1 cellular context compared by ENCODE assay signal in the genomic region with DNA sequence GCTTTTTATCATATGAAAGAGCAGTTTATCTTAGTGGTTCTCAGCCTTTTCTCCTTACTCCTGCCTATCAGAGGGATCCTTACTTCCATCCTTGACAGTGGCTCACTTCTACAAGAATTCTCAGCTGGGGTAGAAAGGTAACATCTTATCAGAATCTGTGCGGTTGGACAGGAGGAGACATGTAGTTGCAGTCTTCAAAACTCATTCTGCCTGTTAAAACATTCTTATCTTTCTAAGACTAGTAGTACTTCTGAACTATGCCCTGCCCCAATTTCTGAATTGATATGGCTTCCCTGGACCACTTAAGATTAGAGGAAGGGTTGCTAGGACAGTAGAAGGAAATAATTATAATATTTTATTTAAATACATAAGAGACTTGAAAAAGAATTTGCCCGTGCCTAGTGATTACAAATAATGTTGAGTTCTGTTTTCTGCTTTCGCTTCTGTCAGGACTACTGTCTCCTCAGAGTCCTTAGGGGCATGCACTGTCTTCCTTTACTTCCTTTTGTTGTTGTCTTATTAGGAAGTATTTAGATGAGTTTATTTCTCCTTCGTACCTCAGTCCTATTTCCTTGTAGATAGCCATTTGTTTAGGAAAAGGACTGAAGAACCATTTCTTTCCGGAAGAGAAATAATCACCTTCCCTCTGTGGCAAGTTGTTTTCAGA.
A peak's percentile ranks its signal among the peaks of the same experiment; 100 is the strongest.
TF ChIP-seq lines count a peak whose summit lies in the region.

No MANE protein-coding gene starts in this region.

TF ChIP-seq in K562, 482 proteins besides CTCF, POLR2A, EP300 and RAD21 (continues in another document):
- peak; percentile 74 for TF ChIP-seq NCOR1 (IDR thresholded peaks at IDR 0.05)
- TF ChIP-seq ZNF41 (CRISPR knock-in tag; conservative IDR thresholded peaks at IDR 0.05): no peak
- peak; percentile 81; the same call in 1 of the 2 replicates for TF ChIP-seq CTBP1 (IDR thresholded peaks at IDR 0.05; ENCODE audit: borderline replicate concordance)
- TF ChIP-seq, protein P1, sequence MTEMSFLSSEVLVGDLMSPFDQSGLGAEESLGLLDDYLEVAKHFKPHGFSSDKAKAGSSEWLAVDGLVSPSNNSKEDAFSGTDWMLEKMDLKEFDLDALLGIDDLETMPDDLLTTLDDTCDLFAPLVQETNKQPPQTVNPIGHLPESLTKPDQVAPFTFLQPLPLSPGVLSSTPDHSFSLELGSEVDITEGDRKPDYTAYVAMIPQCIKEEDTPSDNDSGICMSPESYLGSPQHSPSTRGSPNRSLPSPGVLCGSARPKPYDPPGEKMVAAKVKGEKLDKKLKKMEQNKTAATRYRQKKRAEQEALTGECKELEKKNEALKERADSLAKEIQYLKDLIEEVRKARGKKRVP (CRISPR knock-in tag; IDR thresholded peaks at IDR 0.05): no peak
- TF ChIP-seq HDAC1 (IDR thresholded peaks at IDR 0.05): peak in 1 of 2 experiments; percentile 66; a peak in 2 of 4 replicates
- TF ChIP-seq, protein P2, sequence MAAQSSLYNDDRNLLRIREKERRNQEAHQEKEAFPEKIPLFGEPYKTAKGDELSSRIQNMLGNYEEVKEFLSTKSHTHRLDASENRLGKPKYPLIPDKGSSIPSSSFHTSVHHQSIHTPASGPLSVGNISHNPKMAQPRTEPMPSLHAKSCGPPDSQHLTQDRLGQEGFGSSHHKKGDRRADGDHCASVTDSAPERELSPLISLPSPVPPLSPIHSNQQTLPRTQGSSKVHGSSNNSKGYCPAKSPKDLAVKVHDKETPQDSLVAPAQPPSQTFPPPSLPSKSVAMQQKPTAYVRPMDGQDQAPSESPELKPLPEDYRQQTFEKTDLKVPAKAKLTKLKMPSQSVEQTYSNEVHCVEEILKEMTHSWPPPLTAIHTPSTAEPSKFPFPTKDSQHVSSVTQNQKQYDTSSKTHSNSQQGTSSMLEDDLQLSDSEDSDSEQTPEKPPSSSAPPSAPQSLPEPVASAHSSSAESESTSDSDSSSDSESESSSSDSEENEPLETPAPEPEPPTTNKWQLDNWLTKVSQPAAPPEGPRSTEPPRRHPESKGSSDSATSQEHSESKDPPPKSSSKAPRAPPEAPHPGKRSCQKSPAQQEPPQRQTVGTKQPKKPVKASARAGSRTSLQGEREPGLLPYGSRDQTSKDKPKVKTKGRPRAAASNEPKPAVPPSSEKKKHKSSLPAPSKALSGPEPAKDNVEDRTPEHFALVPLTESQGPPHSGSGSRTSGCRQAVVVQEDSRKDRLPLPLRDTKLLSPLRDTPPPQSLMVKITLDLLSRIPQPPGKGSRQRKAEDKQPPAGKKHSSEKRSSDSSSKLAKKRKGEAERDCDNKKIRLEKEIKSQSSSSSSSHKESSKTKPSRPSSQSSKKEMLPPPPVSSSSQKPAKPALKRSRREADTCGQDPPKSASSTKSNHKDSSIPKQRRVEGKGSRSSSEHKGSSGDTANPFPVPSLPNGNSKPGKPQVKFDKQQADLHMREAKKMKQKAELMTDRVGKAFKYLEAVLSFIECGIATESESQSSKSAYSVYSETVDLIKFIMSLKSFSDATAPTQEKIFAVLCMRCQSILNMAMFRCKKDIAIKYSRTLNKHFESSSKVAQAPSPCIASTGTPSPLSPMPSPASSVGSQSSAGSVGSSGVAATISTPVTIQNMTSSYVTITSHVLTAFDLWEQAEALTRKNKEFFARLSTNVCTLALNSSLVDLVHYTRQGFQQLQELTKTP (IDR thresholded peaks at IDR 0.05; ENCODE audit: low read depth in 1 of 2, partially characterized antibody in 2 of 2): peak in 1 of 2 experiments; percentile 9
- TF ChIP-seq CXXC5 (CRISPR knock-in tag; IDR thresholded peaks at IDR 0.05): peak; percentile 42
- peak; percentile 38; the same call in 1 of the 2 replicates for TF ChIP-seq FOXM1 (IDR thresholded peaks at IDR 0.05; ENCODE audit: low read depth)
- no peak for TF ChIP-seq FOXM1 (CRISPR knock-in tag; IDR thresholded peaks at IDR 0.05; ENCODE audit: low read depth)
- peak; percentile 90 for TF ChIP-seq CBFA2T3 (IDR thresholded peaks at IDR 0.05)
- TF ChIP-seq, protein P3, sequence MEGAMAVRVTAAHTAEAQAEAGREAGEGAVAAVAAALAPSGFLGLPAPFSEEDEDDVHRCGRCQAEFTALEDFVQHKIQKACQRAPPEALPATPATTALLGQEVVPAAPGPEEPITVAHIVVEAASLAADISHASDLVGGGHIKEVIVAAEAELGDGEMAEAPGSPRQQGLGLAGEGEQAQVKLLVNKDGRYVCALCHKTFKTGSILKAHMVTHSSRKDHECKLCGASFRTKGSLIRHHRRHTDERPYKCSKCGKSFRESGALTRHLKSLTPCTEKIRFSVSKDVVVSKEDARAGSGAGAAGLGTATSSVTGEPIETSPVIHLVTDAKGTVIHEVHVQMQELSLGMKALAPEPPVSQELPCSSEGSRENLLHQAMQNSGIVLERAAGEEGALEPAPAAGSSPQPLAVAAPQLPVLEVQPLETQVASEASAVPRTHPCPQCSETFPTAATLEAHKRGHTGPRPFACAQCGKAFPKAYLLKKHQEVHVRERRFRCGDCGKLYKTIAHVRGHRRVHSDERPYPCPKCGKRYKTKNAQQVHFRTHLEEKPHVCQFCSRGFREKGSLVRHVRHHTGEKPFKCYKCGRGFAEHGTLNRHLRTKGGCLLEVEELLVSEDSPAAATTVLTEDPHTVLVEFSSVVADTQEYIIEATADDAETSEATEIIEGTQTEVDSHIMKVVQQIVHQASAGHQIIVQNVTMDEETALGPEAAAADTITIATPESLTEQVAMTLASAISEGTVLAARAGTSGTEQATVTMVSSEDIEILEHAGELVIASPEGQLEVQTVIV (CRISPR knock-in tag; IDR thresholded peaks at IDR 0.05; ENCODE audit: borderline replicate concordance): no peak
- TF ChIP-seq KLF16 (IDR thresholded peaks at IDR 0.05): peak; percentile 45; the same call in 1 of the 2 replicates
- TF ChIP-seq GATAD2B (IDR thresholded peaks at IDR 0.05; ENCODE audit: borderline replicate concordance): peak; percentile 31; the same call in 1 of the 2 replicates
- peak; percentile 87 for TF ChIP-seq KDM1A (IDR thresholded peaks at IDR 0.05)
- peak; percentile 66 for TF ChIP-seq TAL1 (IDR thresholded peaks at IDR 0.05)
- TF ChIP-seq HMGN3 (IDR thresholded peaks at IDR 0.05; ENCODE audit: borderline replicate concordance, extremely low read depth, insufficient read length, low read depth, low read length): peak; percentile 74
- TF ChIP-seq ARID1B (IDR thresholded peaks at IDR 0.05): peak; percentile 81
- TF ChIP-seq, protein P4, sequence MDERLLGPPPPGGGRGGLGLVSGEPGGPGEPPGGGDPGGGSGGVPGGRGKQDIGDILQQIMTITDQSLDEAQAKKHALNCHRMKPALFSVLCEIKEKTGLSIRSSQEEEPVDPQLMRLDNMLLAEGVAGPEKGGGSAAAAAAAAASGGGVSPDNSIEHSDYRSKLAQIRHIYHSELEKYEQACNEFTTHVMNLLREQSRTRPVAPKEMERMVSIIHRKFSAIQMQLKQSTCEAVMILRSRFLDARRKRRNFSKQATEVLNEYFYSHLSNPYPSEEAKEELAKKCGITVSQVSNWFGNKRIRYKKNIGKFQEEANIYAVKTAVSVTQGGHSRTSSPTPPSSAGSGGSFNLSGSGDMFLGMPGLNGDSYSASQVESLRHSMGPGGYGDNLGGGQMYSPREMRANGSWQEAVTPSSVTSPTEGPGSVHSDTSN (CRISPR knock-in tag; IDR thresholded peaks at IDR 0.05; ENCODE audit: low read depth): no peak
- TF ChIP-seq, protein P4 (tag; conservative IDR thresholded peaks at IDR 0.05; ENCODE audit: low read depth): peak; percentile 28; the same call in 1 of the 2 replicates
- no peak for TF ChIP-seq MBD2 (IDR thresholded peaks at IDR 0.05; ENCODE audit: borderline replicate concordance, low read depth)
- TF ChIP-seq, protein P5, sequence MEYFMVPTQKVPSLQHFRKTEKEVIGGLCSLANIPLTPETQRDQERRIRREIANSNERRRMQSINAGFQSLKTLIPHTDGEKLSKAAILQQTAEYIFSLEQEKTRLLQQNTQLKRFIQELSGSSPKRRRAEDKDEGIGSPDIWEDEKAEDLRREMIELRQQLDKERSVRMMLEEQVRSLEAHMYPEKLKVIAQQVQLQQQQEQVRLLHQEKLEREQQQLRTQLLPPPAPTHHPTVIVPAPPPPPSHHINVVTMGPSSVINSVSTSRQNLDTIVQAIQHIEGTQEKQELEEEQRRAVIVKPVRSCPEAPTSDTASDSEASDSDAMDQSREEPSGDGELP (CRISPR knock-in tag; IDR thresholded peaks at IDR 0.05; ENCODE audit: borderline replicate concordance): peak; percentile 53; the same call in 1 of the 2 replicates
- TF ChIP-seq JUND (IDR thresholded peaks at IDR 0.05; ENCODE audit: borderline replicate concordance, low read depth, low read length): peak; percentile 35; the same call in 1 of the 2 replicates
- no peak; the same call in 2 of the 3 replicates for TF ChIP-seq JUND (tag; IDR thresholded peaks at IDR 0.05; ENCODE audit: borderline replicate concordance, low read depth, low read length)
- TF ChIP-seq CCNT2 (IDR thresholded peaks at IDR 0.05; ENCODE audit: borderline replicate concordance, extremely low read depth, insufficient read length, low read depth, low read length): peak; percentile 51
- no peak for TF ChIP-seq MCM2 (IDR thresholded peaks at IDR 0.05; ENCODE audit: low read depth)
- TF ChIP-seq CHCHD3 (CRISPR knock-in tag; IDR thresholded peaks at IDR 0.05): no peak
- peak; percentile 42; the same call in 1 of the 2 replicates for TF ChIP-seq ESRRA (IDR thresholded peaks at IDR 0.05; ENCODE audit: borderline replicate concordance, low read depth)
- no peak for TF ChIP-seq ZNF766 (CRISPR knock-in tag; conservative IDR thresholded peaks at IDR 0.05)
- TF ChIP-seq TEAD1 (CRISPR knock-in tag; IDR thresholded peaks at IDR 0.05): 0 out of 4 replicates have a peak, but pooled peaks have one; percentile 35 to 53
- TF ChIP-seq SMARCA4 (IDR thresholded peaks at IDR 0.05): peak; percentile 64; the same call in 1 of the 2 replicates
- TF ChIP-seq, protein P6, sequence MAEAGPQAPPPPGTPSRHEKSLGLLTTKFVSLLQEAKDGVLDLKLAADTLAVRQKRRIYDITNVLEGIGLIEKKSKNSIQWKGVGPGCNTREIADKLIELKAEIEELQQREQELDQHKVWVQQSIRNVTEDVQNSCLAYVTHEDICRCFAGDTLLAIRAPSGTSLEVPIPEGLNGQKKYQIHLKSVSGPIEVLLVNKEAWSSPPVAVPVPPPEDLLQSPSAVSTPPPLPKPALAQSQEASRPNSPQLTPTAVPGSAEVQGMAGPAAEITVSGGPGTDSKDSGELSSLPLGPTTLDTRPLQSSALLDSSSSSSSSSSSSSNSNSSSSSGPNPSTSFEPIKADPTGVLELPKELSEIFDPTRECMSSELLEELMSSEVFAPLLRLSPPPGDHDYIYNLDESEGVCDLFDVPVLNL (CRISPR knock-in tag; IDR thresholded peaks at IDR 0.05; ENCODE audit: low read depth): no peak
- TF ChIP-seq, protein P7, sequence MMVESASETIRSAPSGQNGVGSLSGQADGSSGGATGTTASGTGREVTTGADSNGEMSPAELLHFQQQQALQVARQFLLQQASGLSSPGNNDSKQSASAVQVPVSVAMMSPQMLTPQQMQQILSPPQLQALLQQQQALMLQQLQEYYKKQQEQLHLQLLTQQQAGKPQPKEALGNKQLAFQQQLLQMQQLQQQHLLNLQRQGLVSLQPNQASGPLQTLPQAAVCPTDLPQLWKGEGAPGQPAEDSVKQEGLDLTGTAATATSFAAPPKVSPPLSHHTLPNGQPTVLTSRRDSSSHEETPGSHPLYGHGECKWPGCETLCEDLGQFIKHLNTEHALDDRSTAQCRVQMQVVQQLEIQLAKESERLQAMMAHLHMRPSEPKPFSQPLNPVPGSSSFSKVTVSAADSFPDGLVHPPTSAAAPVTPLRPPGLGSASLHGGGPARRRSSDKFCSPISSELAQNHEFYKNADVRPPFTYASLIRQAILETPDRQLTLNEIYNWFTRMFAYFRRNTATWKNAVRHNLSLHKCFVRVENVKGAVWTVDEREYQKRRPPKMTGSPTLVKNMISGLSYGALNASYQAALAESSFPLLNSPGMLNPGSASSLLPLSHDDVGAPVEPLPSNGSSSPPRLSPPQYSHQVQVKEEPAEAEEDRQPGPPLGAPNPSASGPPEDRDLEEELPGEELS (CRISPR knock-in tag; IDR thresholded peaks at IDR 0.05; ENCODE audit: borderline replicate concordance): no peak
- TF ChIP-seq PURB (CRISPR knock-in tag; IDR thresholded peaks at IDR 0.05; ENCODE audit: low read depth): no peak
- TF ChIP-seq NR1H2 (CRISPR knock-in tag; IDR thresholded peaks at IDR 0.05): no peak
- TF ChIP-seq GATAD2A (IDR thresholded peaks at IDR 0.05): no peak
- 0 out of 2 replicates have a peak, but pooled peaks have one; percentile 55 for TF ChIP-seq HDAC2 (IDR thresholded peaks at IDR 0.05)
- TF ChIP-seq, protein P8, sequence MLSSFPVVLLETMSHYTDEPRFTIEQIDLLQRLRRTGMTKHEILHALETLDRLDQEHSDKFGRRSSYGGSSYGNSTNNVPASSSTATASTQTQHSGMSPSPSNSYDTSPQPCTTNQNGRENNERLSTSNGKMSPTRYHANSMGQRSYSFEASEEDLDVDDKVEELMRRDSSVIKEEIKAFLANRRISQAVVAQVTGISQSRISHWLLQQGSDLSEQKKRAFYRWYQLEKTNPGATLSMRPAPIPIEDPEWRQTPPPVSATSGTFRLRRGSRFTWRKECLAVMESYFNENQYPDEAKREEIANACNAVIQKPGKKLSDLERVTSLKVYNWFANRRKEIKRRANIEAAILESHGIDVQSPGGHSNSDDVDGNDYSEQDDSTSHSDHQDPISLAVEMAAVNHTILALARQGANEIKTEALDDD (IDR thresholded peaks at IDR 0.05): peak; percentile 82
- peak; percentile 59; the same call in 1 of the 2 replicates for TF ChIP-seq SOX6 (IDR thresholded peaks at IDR 0.05)
- peak; percentile 81 for TF ChIP-seq CBFA2T2 (conservative IDR thresholded peaks at IDR 0.05)
- peak; percentile 42; the same call in 1 of the 2 replicates for TF ChIP-seq POLR2AphosphoS5 (IDR thresholded peaks at IDR 0.05; ENCODE audit: control insufficient read depth, insufficient read depth, low read depth, low read length)
- TF ChIP-seq, protein P9, sequence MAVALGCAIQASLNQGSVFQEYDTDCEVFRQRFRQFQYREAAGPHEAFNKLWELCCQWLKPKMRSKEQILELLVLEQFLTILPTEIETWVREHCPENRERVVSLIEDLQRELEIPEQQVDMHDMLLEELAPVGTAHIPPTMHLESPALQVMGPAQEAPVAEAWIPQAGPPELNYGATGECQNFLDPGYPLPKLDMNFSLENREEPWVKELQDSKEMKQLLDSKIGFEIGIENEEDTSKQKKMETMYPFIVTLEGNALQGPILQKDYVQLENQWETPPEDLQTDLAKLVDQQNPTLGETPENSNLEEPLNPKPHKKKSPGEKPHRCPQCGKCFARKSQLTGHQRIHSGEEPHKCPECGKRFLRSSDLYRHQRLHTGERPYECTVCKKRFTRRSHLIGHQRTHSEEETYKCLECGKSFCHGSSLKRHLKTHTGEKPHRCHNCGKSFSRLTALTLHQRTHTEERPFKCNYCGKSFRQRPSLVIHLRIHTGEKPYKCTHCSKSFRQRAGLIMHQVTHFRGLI (CRISPR knock-in tag; IDR thresholded peaks at IDR 0.05): no peak
- peak in 1 of 2 experiments; percentile 88; a peak in 2 of 4 replicates for TF ChIP-seq RCOR1 (IDR thresholded peaks at IDR 0.05; ENCODE audit: borderline replicate concordance in 1 of 2, low read depth in 2 of 2, low read length in 2 of 2)
